8 cellular contexts compared by ENCODE assay signal in genomic region chr14:30005114-30005698, GRCh38.
DNase-seq lines count a peak whose midpoint lies in the region; ATAC-seq and TF ChIP-seq lines count a peak whose summit lies in the region.

No MANE protein-coding gene starts in this region.

- TF ChIP-seq CTCF in psoas muscle (IDR thresholded peaks at IDR 0.05), result peak; percentile 71

- H3K27ac ChIP-seq in psoas muscle, result no peak overlapping the region

- no peaks in the 10 kb centered on the region for H3K9me3 ChIP-seq in psoas muscle

- no peaks in the 10 kb centered on the region for H3K4me1 ChIP-seq in psoas muscle

- no peaks in the 10 kb centered on the region for H3K27me3 ChIP-seq in psoas muscle (ENCODE audit: insufficient read depth in 3 of 3, low read length in 2 of 3)

- H3K27me3 Mint-ChIP-seq in activated naive CD4-positive, alpha-beta T cell treated with anti-CD3 and anti-CD28 coated beads, Interleukin-2, amount 10 ng/mL, durations not matched to agents 7 days and 5 days, result no peaks in the 10 kb centered on the region

- 34 to 36% (median 35%) methylated on average over 6 of the region's 6 CpGs for WGBS in psoas muscle, 3 donors

- H3K4me3 Mint-ChIP-seq in activated naive CD4-positive, alpha-beta T cell treated with anti-CD3 and anti-CD28 coated beads, Interleukin-2, amount 10 ng/mL, durations not matched to agents 7 days and 5 days, result no peak overlapping the region

- H3K27ac Mint-ChIP-seq in activated naive CD4-positive, alpha-beta T cell treated with anti-CD3 and anti-CD28 coated beads, Interleukin-2, amount 10 ng/mL, durations not matched to agents 7 days and 5 days, result no peak overlapping the region

- H3K36me3 ChIP-seq in psoas muscle (ENCODE audit: insufficient read depth in 1 of 2, low read depth in 1 of 2), result no peaks in the 10 kb centered on the region

- intact Hi-C loops in psoas muscle (cut with DNase I), result loop anchor here in 1 of 2 donors (5.0 to 10.0 kb wide), 2 partner anchors 458 to 1250 kb away; no protein-coding TSS in a partner anchor

- H3K4me1 Mint-ChIP-seq in activated naive CD4-positive, alpha-beta T cell treated with anti-CD3 and anti-CD28 coated beads, Interleukin-2, amount 10 ng/mL, durations not matched to agents 7 days and 5 days, result no peaks in the 10 kb centered on the region

- DNase-seq in AG08396 (ENCODE audit: low spot score) (peak; percentile 46), NCI-H1105 (lab: John Stamatoyannopoulos, UW) (peak; percentile 22), SKM-1 (lab: John Stamatoyannopoulos, UW; ENCODE audit: unreplicated experiment) (peak; percentile 0), foreskin melanocyte (peak; percentile 53), psoas muscle (no peak)
- DNase-seq in activated naive CD4-positive, alpha-beta T cell treated with anti-CD3 and anti-CD28 coated beads, Interleukin-2, amount 10 ng/mL, durations not matched to agents 7 days and 5 days, result no peak

- ATAC-seq in GM19395 (IDR thresholded peaks at IDR 0.05; ENCODE audit: unreplicated experiment) (peak; percentile 77), psoas muscle (peak in 3 of 4 donors; percentile 37 to 84 (median 64)), GM18873 (IDR thresholded peaks at IDR 0.05; ENCODE audit: low FRiP score, unreplicated experiment) (no peak)

- CTCF ChIA-PET in activated naive CD4-positive, alpha-beta T cell treated with anti-CD3 and anti-CD28 coated beads, Interleukin-2, amount 10 ng/mL, durations not matched to agents 7 days and 5 days (lab: Charles Lee), result no interaction called here

- H3K36me3 Mint-ChIP-seq in activated naive CD4-positive, alpha-beta T cell treated with anti-CD3 and anti-CD28 coated beads, Interleukin-2, amount 10 ng/mL, durations not matched to agents 7 days and 5 days, result no peaks in the 10 kb centered on the region

- H3K4me3 ChIP-seq in psoas muscle, result no peak overlapping the region

- H3K9me3 Mint-ChIP-seq in activated naive CD4-positive, alpha-beta T cell treated with anti-CD3 and anti-CD28 coated beads, Interleukin-2, amount 10 ng/mL, durations not matched to agents 7 days and 5 days, result peaks cover 2% of the 10 kb centered on the region

Comparison
In these comparisons a context has a peak if more than half of its experiments do, and no peak if none do; other contexts are left out.
1. DNase-seq: peak in AG08396 (single experiment), NCI-H1105 (single experiment), SKM-1 (single experiment) and foreskin melanocyte (single experiment); none in psoas muscle (0 of 2) and activated naive CD4-positive, alpha-beta T cell treated with anti-CD3 and anti-CD28 coated beads, Interleukin-2, amount 10 ng/mL, durations not matched to agents 7 days and 5 days (single experiment).